8 cellular contexts compared by ENCODE assay signal in genomic region chr18:75209952-75210261, GRCh38. TPM values are rescaled to one million over a fixed set of nuclear protein-coding genes. Genes with fewer than 3 reads are reported as not detected.
DNase-seq lines count a peak whose midpoint lies in the region; ATAC-seq and TF ChIP-seq lines count a peak whose summit lies in the region.

No MANE protein-coding gene starts in this region.

- no peak for TF ChIP-seq CTCF in WERI-Rb-1 (IDR thresholded peaks at IDR 0.05; ENCODE audit: low read depth, low read length)

- no peak for DNase-seq in activated T-cell treated with anti-CD3 and anti-CD28 coated beads, Interleukin-2, amount 50 U/mL, for 4 hours
- DNase-seq in activated T-cell treated with anti-CD3 and anti-CD28 coated beads, Interleukin-2, amount 50 U/mL, for 1 hour = no peak
- DNase-seq in WERI-Rb-1 (no peak), right cardiac atrium (no peak), NCI-H1105 (lab: John Stamatoyannopoulos, UW) (no peak), NCI-H1930 (lab: John Stamatoyannopoulos, UW) (no peak), NCI-H510A (lab: John Stamatoyannopoulos, UW) (no peak)
- DNase-seq in stimulated activated naive B cell treated with anti-CD40 and anti-IgM and Interleukin-4, amounts not matched to agents 10 μg/mL and 1 μg/mL and 100 μg/mL, for 72 hours = no peak

- H3K27me3 Mint-ChIP-seq in activated T-cell treated with anti-CD3 and anti-CD28 coated beads, Interleukin-2, amount 50 U/mL, for 4 hours (ENCODE audit: low read depth) = no peaks in the 10 kb centered on the region
- H3K27me3 Mint-ChIP-seq in stimulated activated naive B cell treated with anti-CD40 and anti-IgM and Interleukin-4, amounts not matched to agents 10 μg/mL and 1 μg/mL and 100 μg/mL, for 72 hours = peaks cover 24 to 33% of the 10 kb centered on the region in 2 donors

- no peaks in the 10 kb centered on the region for H3K36me3 Mint-ChIP-seq in activated T-cell treated with anti-CD3 and anti-CD28 coated beads, Interleukin-2, amount 50 U/mL, for 4 hours (ENCODE audit: insufficient read depth)
- peaks cover 5 to 19% of the 10 kb centered on the region in 2 donors for H3K36me3 Mint-ChIP-seq in stimulated activated naive B cell treated with anti-CD40 and anti-IgM and Interleukin-4, amounts not matched to agents 10 μg/mL and 1 μg/mL and 100 μg/mL, for 72 hours

- H3K4me3 Mint-ChIP-seq in activated T-cell treated with anti-CD3 and anti-CD28 coated beads, Interleukin-2, amount 50 U/mL, for 4 hours = peak overlapping the region; percentile 98
- peak overlapping the region; percentile 94 to 99 for H3K4me3 Mint-ChIP-seq in stimulated activated naive B cell treated with anti-CD40 and anti-IgM and Interleukin-4, amounts not matched to agents 10 μg/mL and 1 μg/mL and 100 μg/mL, for 72 hours

- H3K4me3 ChIP-seq in WERI-Rb-1 (ENCODE audit: low read depth, low read length) (peak overlapping the region; percentile 87), right cardiac atrium (ENCODE audit: low read length) (peak overlapping the region; percentile 100)

- H3K27me3 ChIP-seq in WERI-Rb-1 (ENCODE audit: insufficient read depth, low read depth, severe bottlenecking) = no peaks in the 10 kb centered on the region
- H3K27me3 ChIP-seq in right cardiac atrium (ENCODE audit: control insufficient read depth, insufficient read depth) = no peaks in the 10 kb centered on the region

- H3K9me3 ChIP-seq in WERI-Rb-1 (ENCODE audit: severe bottlenecking) (no peaks in the 10 kb centered on the region), right cardiac atrium (ENCODE audit: control insufficient read depth, low read length) (no peaks in the 10 kb centered on the region)

- no peaks in the 10 kb centered on the region for H3K36me3 ChIP-seq in WERI-Rb-1

- intact Hi-C loops in right cardiac atrium (cut with DNase I) = no loop called here

- H3K9me3 Mint-ChIP-seq in activated T-cell treated with anti-CD3 and anti-CD28 coated beads, Interleukin-2, amount 50 U/mL, for 4 hours = no peaks in the 10 kb centered on the region
- no peaks in the 10 kb centered on the region for H3K9me3 Mint-ChIP-seq in stimulated activated naive B cell treated with anti-CD40 and anti-IgM and Interleukin-4, amounts not matched to agents 10 μg/mL and 1 μg/mL and 100 μg/mL, for 72 hours

- peak overlapping the region; percentile 97 for H3K27ac ChIP-seq in WERI-Rb-1
- peak overlapping the region; percentile 98 for H3K27ac ChIP-seq in right cardiac atrium (ENCODE audit: low read length)

- peak overlapping the region; percentile 93 for H3K27ac Mint-ChIP-seq in stimulated activated naive B cell treated with anti-CD40 and anti-IgM and Interleukin-4, amounts not matched to agents 10 μg/mL and 1 μg/mL and 100 μg/mL, for 72 hours

- H3K4me1 ChIP-seq in right cardiac atrium (ENCODE audit: control insufficient read depth, insufficient read depth, low read length) = no peaks in the 10 kb centered on the region

- H3K4me1 Mint-ChIP-seq in activated T-cell treated with anti-CD3 and anti-CD28 coated beads, Interleukin-2, amount 50 U/mL, for 4 hours (ENCODE audit: low read depth) = peaks cover 68% of the 10 kb centered on the region
- peaks cover 27 to 50% of the 10 kb centered on the region in 2 donors for H3K4me1 Mint-ChIP-seq in stimulated activated naive B cell treated with anti-CD40 and anti-IgM and Interleukin-4, amounts not matched to agents 10 μg/mL and 1 μg/mL and 100 μg/mL, for 72 hours

- ATAC-seq in activated T-cell treated with anti-CD3 and anti-CD28 coated beads, Interleukin-2, amount 50 U/mL, for 4 hours = no peak
- ATAC-seq in right cardiac atrium = no peak
- no peak for ATAC-seq in stimulated activated naive B cell treated with anti-CD40 and anti-IgM and Interleukin-4, amounts not matched to agents 10 μg/mL and 1 μg/mL and 100 μg/mL, for 72 hours (replicated peaks)

- under 1% methylated on average over 8 of the region's 8 CpGs for WGBS in right cardiac atrium

RNA-seq across cellular contexts. Expression of gene TSHZ1, which starts 0.7 kb away (rescaled TPM):
- 10 to 100 TPM; 10.8 to 13.6 (median 12.5) TPM for total RNA-seq in activated T-cell treated with anti-CD3 and anti-CD28 coated beads, Interleukin-2, amount 50 U/mL, for 4 hours
- total RNA-seq in right cardiac atrium = 10 to 100 TPM; 13.3 to 24.7 (median 20.4) TPM
- 12.7 TPM for polyA plus RNA-seq in right cardiac atrium

RNA-seq across cellular contexts. Expression of gene PTGR3, which starts 1.0 kb away (rescaled TPM):
- 10 to 100 TPM in 1 of 3 donors, 1 to 10 TPM in 2; 8.9 to 12.8 (median 9.2) TPM for total RNA-seq in activated T-cell treated with anti-CD3 and anti-CD28 coated beads, Interleukin-2, amount 50 U/mL, for 4 hours
- 10 to 100 TPM; 27.1 to 42.9 (median 33.8) TPM for total RNA-seq in right cardiac atrium
- 23.4 TPM for polyA plus RNA-seq in right cardiac atrium
